19 cellular contexts compared by ENCODE assay signal in genomic region chr9:36402536-36402935, GRCh38. TPM values are rescaled to one million over a fixed set of nuclear protein-coding genes. Genes with fewer than 3 reads are reported as not detected.
DNase-seq lines count a peak whose midpoint lies in the region; ATAC-seq and TF ChIP-seq lines count a peak whose summit lies in the region.
"Had no signal": no experiment of that assay in that cellular context is flagged by ENCODE, and none has a peak within 500 bp of the region (broad histone marks: within the 10 kb centered on the region; RNA-seq: fewer than 3 reads in every experiment).

No MANE protein-coding gene starts in this region.

- H3K9me2 ChIP-seq in GM23338 (ENCODE audit: insufficient read depth) = no peaks in the 10 kb centered on the region

- no peaks in the 10 kb centered on the region for H3K36me3 ChIP-seq in CD4-positive, CD25-positive, alpha-beta regulatory T cell (ENCODE audit: control insufficient read depth, insufficient read depth, low read length)
- H3K36me3 ChIP-seq in GM23338 (ENCODE audit: insufficient read depth) (no peaks in the 10 kb centered on the region), mesodermal cell (ENCODE audit: control insufficient read depth, insufficient read depth, low read length) (peaks cover 9% of the 10 kb centered on the region), heart left ventricle (no peaks in the 10 kb centered on the region)
- H3K36me3 ChIP-seq: esophagus muscularis mucosa had no signal

- DNase-seq in CD4-positive, CD25-positive, alpha-beta regulatory T cell = no peak
- DNase-seq in GM23338 (ENCODE audit: low spot score) (peak; percentile 54), amniotic epithelial cell (ENCODE audit: low read depth) (peak; percentile 40), substantia nigra (lab: John Stamatoyannopoulos, UW) (no peak), HCEC 1CT (no peak), heart left ventricle (no peak)
- DNase-seq in activated CD8-positive, alpha-beta memory T cell treated with anti-CD3 and anti-CD28 coated beads, Interleukin-2, amount 50 U/mL, for 4 hours = no peak
- DNase-seq: dermis blood vessel endothelial cell; DMS 273 treated with DMSO at 0.1 percent for 48 hours; head of caudate nucleus; kidney; mesenchymal stem cell; NCI-H146; NCI-H345; nucleus accumbens; stimulated activated CD4-positive, alpha-beta T cell treated with anti-CD3 and anti-CD28 coated beads, Interleukin-4, amount 100 ng/mL, for 1 hour had no signal

- peak overlapping the region in 2 of 3 donors; percentile 79 to 97 for H3K27ac Mint-ChIP-seq in CD4-positive, CD25-positive, alpha-beta regulatory T cell
- no peak overlapping the region for H3K27ac Mint-ChIP-seq in GM23338

- TF ChIP-seq POLR2A in heart left ventricle (IDR thresholded peaks at IDR 0.05) = no peak

- no peaks in the 10 kb centered on the region for H3K9me3 ChIP-seq in CD4-positive, CD25-positive, alpha-beta regulatory T cell (ENCODE audit: control insufficient read depth in 2 of 2, low read length in 2 of 2)
- H3K9me3 ChIP-seq in mesodermal cell (ENCODE audit: control insufficient read depth, low read length) (no peaks in the 10 kb centered on the region), heart left ventricle (peaks cover 0 to 3% (median 0%) of the 10 kb centered on the region in 12 donors)
- H3K9me3 ChIP-seq: esophagus muscularis mucosa had no signal

- no peaks in the 10 kb centered on the region for H3K27me3 ChIP-seq in CD4-positive, CD25-positive, alpha-beta regulatory T cell (ENCODE audit: control insufficient read depth, insufficient read depth, low read length)
- H3K27me3 ChIP-seq in GM23338 (ENCODE audit: insufficient read depth) (no peaks in the 10 kb centered on the region), heart left ventricle (no peaks in the 10 kb centered on the region)
- H3K27me3 ChIP-seq: esophagus muscularis mucosa had no signal

- WGBS in mesodermal cell (ENCODE audit: insufficient coverage in 2 of 2), 2 experiments = 86 to 95% methylated on average over 1 to 2 of the region's 3 CpGs
- 74 to 80% (median 78%) methylated on average over 3 of the region's 3 CpGs for WGBS in heart left ventricle, 4 donors

- no peak for ATAC-seq in CD4-positive, CD25-positive, alpha-beta regulatory T cell (ENCODE audit: low read depth in 2 of 2)
- ATAC-seq in GM23338 = no peak
- ATAC-seq in heart left ventricle = no peak

- no peak for TF ChIP-seq CTCF in GM23338 (conservative IDR thresholded peaks at IDR 0.05; ENCODE audit: low read depth in 2 of 2)
- no peak for TF ChIP-seq CTCF in heart left ventricle (IDR thresholded peaks at IDR 0.05)

- H3K4me1 ChIP-seq in CD4-positive, CD25-positive, alpha-beta regulatory T cell (ENCODE audit: control insufficient read depth, insufficient read depth, low read length, poor library complexity, severe bottlenecking) = peaks cover 30% of the 10 kb centered on the region
- H3K4me1 ChIP-seq in GM23338 (ENCODE audit: insufficient read depth) (peaks cover 37% of the 10 kb centered on the region), mesodermal cell (ENCODE audit: control insufficient read depth, insufficient read depth, low read length, poor library complexity, severe bottlenecking) (peaks cover 14% of the 10 kb centered on the region), heart left ventricle (peaks cover 0 to 36% (median 19%) of the 10 kb centered on the region in 12 donors)

- peaks cover 24 to 47% (median 34%) of the 10 kb centered on the region in 4 donors for H3K4me1 Mint-ChIP-seq in CD4-positive, CD25-positive, alpha-beta regulatory T cell
- peaks cover 31% of the 10 kb centered on the region for H3K4me1 Mint-ChIP-seq in GM23338

- peak overlapping the region in 2 of 4 donors; percentile 67 to 68 for H3K4me3 Mint-ChIP-seq in CD4-positive, CD25-positive, alpha-beta regulatory T cell
- peak overlapping the region; percentile 3; the same call in 1 of the 3 replicates for H3K4me3 Mint-ChIP-seq in GM23338

- H2AFZ ChIP-seq in GM23338 = no peak overlapping the region

- no peak overlapping the region for H3K4me3 ChIP-seq in CD4-positive, CD25-positive, alpha-beta regulatory T cell (ENCODE audit: low read depth, low read length)
- no peak overlapping the region for H3K4me3 ChIP-seq in GM23338
- H3K4me3 ChIP-seq in mesodermal cell (ENCODE audit: extremely low read depth, insufficient read depth, low read length, poor library complexity, severe bottlenecking) = no peak overlapping the region
- H3K4me3 ChIP-seq in heart left ventricle = no peak overlapping the region
- H3K4me3 ChIP-seq: esophagus muscularis mucosa had no signal

- no peaks in the 10 kb centered on the region for H3K9me3 Mint-ChIP-seq in CD4-positive, CD25-positive, alpha-beta regulatory T cell
- 0 out of 3 replicates have a peak, but pooled peaks cover 3% of the 10 kb centered on the region for H3K9me3 Mint-ChIP-seq in GM23338

- H3K4me2 ChIP-seq in GM23338 = no peak overlapping the region

- H3F3A ChIP-seq in GM23338 (replicated peaks; ENCODE audit: low read depth) = peaks cover 13% of the 10 kb centered on the region; the same call in 1 of the 2 replicates

- H3K36me3 Mint-ChIP-seq in CD4-positive, CD25-positive, alpha-beta regulatory T cell = no peaks in the 10 kb centered on the region
- peaks cover 8% of the 10 kb centered on the region; the same call in 2 of the 3 replicates for H3K36me3 Mint-ChIP-seq in GM23338 (ENCODE audit: low read depth)

- no peak overlapping the region for H3K27ac ChIP-seq in CD4-positive, CD25-positive, alpha-beta regulatory T cell (ENCODE audit: insufficient read depth, low read length, poor library complexity, severe bottlenecking)
- H3K27ac ChIP-seq in GM23338 (ENCODE audit: low read depth) = peak overlapping the region; percentile 96
- H3K27ac ChIP-seq in mesodermal cell (ENCODE audit: low read depth, low read length, severe bottlenecking) = peak overlapping the region; percentile 2
- H3K27ac ChIP-seq in substantia nigra (ENCODE audit: low read depth, low read length, poor library complexity, severe bottlenecking) = no peak overlapping the region
- no peak overlapping the region for H3K27ac ChIP-seq in heart left ventricle
- H3K27ac ChIP-seq: RWPE1 had no signal

- peaks cover 80% of the 10 kb centered on the region for H3K79me2 ChIP-seq in GM23338 (replicated peaks; ENCODE audit: insufficient read depth)

- H4K20me1 ChIP-seq in GM23338 (replicated peaks; ENCODE audit: insufficient read depth) = peaks cover 11% of the 10 kb centered on the region

- H3K27me3 Mint-ChIP-seq in CD4-positive, CD25-positive, alpha-beta regulatory T cell = peaks cover 5% of the 10 kb centered on the region
- peaks cover 15% of the 10 kb centered on the region for H3K27me3 Mint-ChIP-seq in GM23338 (ENCODE audit: insufficient read depth, low read depth, poor library complexity)

- intact Hi-C loops in heart left ventricle (cut with DNase I) = loop anchor here in 3 of 10 donors (5.0 to 10.0 kb wide), 2 partner anchors 82 to 85 kb away; no protein-coding TSS in a partner anchor

TF ChIP-seq in GM23338, 12 proteins besides CTCF, POLR2A, EP300 and RAD21 (continues in another document):
- TF ChIP-seq CREB1 (CRISPR knock-in tag; IDR thresholded peaks at IDR 0.05; ENCODE audit: low read depth) = no peak
- TF ChIP-seq ZNF114 (CRISPR knock-in tag; IDR thresholded peaks at IDR 0.05) = no peak

RNA-seq across cellular contexts. Expression of gene RNF38, which starts 2.5 kb away (rescaled TPM):
- total RNA-seq in CD4-positive, CD25-positive, alpha-beta regulatory T cell = 103 TPM
- 10 to 100 TPM; 16.0 to 22.8 (median 19.2) TPM for polyA plus RNA-seq in CD4-positive, CD25-positive, alpha-beta regulatory T cell
- 60.3 and 61.9 TPM in 2 replicates for total RNA-seq in GM23338 (2014; rRNA removed; shearing (Covaris generic))
- 13.7 and 15.6 TPM in 2 replicates for polyA plus RNA-seq in GM23338 (2016; fragmentation: Nextera tagmentation; extraction: Ambion mirVana)
- polyA plus RNA-seq in mesodermal cell (2013, experiment 1 of 2) = 36.8 TPM
- 28.8 TPM for polyA plus RNA-seq in mesodermal cell (2013, experiment 2 of 2)
- total RNA-seq in heart left ventricle = 10 to 100 TPM; 21.7 to 49.0 (median 33.9) TPM
- polyA plus RNA-seq in heart left ventricle = 10 to 100 TPM in 1 of 2 donors, 1 to 10 TPM in 1; 6.0 to 16.7 TPM

Comparison
In these comparisons a context has a peak if more than half of its experiments do, and no peak if none do; other contexts are left out.
1. DNase-seq: peak in GM23338 (single experiment) and amniotic epithelial cell (single experiment); none in CD4-positive, CD25-positive, alpha-beta regulatory T cell (0 of 3), substantia nigra (0 of 49), activated CD8-positive, alpha-beta memory T cell treated with anti-CD3 and anti-CD28 coated beads, Interleukin-2, amount 50 U/mL, for 4 hours (single experiment), HCEC 1CT (single experiment) and heart left ventricle (0 of 5).
2. H3K27ac ChIP-seq: peak in GM23338 (single experiment) and mesodermal cell (single experiment); none in CD4-positive, CD25-positive, alpha-beta regulatory T cell (single experiment), substantia nigra (single experiment) and heart left ventricle (0 of 12).